ENCODE assay signal across 8 cellular contexts in the genomic region with DNA sequence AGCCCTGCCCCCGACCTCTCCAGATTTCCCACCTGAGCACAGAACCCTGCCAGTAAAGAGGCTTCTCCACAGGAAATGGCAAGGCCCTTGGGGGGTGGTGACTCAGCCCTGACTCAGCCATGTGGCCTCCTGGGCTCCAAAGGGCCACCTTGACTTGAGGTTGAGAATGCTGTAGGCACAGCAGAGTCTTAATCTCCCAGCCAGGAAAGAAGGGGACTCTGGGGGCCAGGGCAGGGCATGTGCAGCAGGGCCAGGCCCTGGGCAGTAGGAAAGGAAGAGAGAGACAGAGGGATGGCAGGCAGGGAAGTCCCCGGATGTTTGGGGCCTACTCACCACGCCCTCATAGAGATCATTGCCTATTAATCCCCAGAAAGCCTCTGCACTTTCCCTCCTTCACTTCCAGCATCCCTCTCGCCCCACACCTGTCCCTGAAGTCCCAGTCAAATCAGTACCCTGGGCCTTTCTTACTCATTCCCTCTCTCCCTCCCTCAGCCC. TPM values are rescaled to one million over a fixed set of nuclear protein-coding genes. Genes with fewer than 3 reads are reported as not detected.
DNase-seq lines count a peak whose midpoint lies in the region; ATAC-seq and TF ChIP-seq lines count a peak whose summit lies in the region.

No MANE protein-coding gene starts in this region.

- intact Hi-C loops in prostate gland (cut with DNase I): no loop called here

- H3K9me3 ChIP-seq in prostate gland: no peaks in the 10 kb centered on the region

- ATAC-seq in activated naive CD8-positive, alpha-beta T cell treated with anti-CD3 and anti-CD28 coated beads, Interleukin-2, amount 50 U/mL, for 24 hours: peak; percentile 88
- ATAC-seq in HG02973 (IDR thresholded peaks at IDR 0.05; ENCODE audit: unreplicated experiment): no peak
- no peak for ATAC-seq in HG03108 (IDR thresholded peaks at IDR 0.05; ENCODE audit: unreplicated experiment)
- no peak for ATAC-seq in GM18519 (IDR thresholded peaks at IDR 0.05; ENCODE audit: low FRiP score, unreplicated experiment)

- H3K4me1 ChIP-seq in prostate gland (replicated peaks): peaks cover 10% of the 10 kb centered on the region

- H3K27ac Mint-ChIP-seq in activated naive CD8-positive, alpha-beta T cell treated with anti-CD3 and anti-CD28 coated beads, Interleukin-2, amount 50 U/mL, for 24 hours: peak overlapping the region; percentile 86

- TF ChIP-seq POLR2A in prostate gland (IDR thresholded peaks at IDR 0.05): no peak

- peak overlapping the region; percentile 89 to 93 for H3K27ac ChIP-seq in prostate gland

- peak overlapping the region; percentile 21 for H3K4me3 Mint-ChIP-seq in activated naive CD8-positive, alpha-beta T cell treated with anti-CD3 and anti-CD28 coated beads, Interleukin-2, amount 50 U/mL, for 24 hours

- peaks cover 12% of the 10 kb centered on the region for H3K27me3 Mint-ChIP-seq in activated naive CD8-positive, alpha-beta T cell treated with anti-CD3 and anti-CD28 coated beads, Interleukin-2, amount 50 U/mL, for 24 hours

- 49% methylated on average over 4 of the region's 4 CpGs for WGBS in prostate gland

- H3K9me3 Mint-ChIP-seq in activated naive CD8-positive, alpha-beta T cell treated with anti-CD3 and anti-CD28 coated beads, Interleukin-2, amount 50 U/mL, for 24 hours: no peaks in the 10 kb centered on the region

- H3K4me3 ChIP-seq in GM12865 (ENCODE audit: low read depth, low read length) (no peak overlapping the region), prostate gland (no peak overlapping the region)

- TF ChIP-seq CTCF in GM12865 (IDR thresholded peaks at IDR 0.05; ENCODE audit: insufficient read depth, low read depth, low read length, missing control alignments) (no peak), prostate gland (IDR thresholded peaks at IDR 0.05) (no peak)

- H3K36me3 Mint-ChIP-seq in activated naive CD8-positive, alpha-beta T cell treated with anti-CD3 and anti-CD28 coated beads, Interleukin-2, amount 50 U/mL, for 24 hours (ENCODE audit: low read depth): no peaks in the 10 kb centered on the region

- H3K36me3 ChIP-seq in prostate gland: no peaks in the 10 kb centered on the region

- peaks cover 44% of the 10 kb centered on the region for H3K4me1 Mint-ChIP-seq in activated naive CD8-positive, alpha-beta T cell treated with anti-CD3 and anti-CD28 coated beads, Interleukin-2, amount 50 U/mL, for 24 hours

- DNase-seq in GM12865 (ENCODE audit: low read depth) (peak; percentile 47), RPMI7951 (ENCODE audit: low read depth) (peak; percentile 97), prostate gland (ENCODE audit: low spot score) (no peak), T-helper 9 cell (no peak)
- peak; percentile 84 for DNase-seq in activated naive CD8-positive, alpha-beta T cell treated with anti-CD3 and anti-CD28 coated beads, Interleukin-2, amount 50 U/mL, for 24 hours

- H3K27me3 ChIP-seq in prostate gland (replicated peaks; ENCODE audit: insufficient read depth): no peaks in the 10 kb centered on the region

RNA-seq across cellular contexts. Expression of gene ITGA3, which starts 4.8 kb away (rescaled TPM):
- total RNA-seq in RPMI7951 (2014; rRNA removed; shearing (Covaris generic)): 213 and 279 TPM in 2 replicates
- 10 to 100 TPM; 67.0 to 71.3 TPM for total RNA-seq in prostate gland

RNA-seq across cellular contexts. Expression of gene PDK2, which starts 44.0 kb away (rescaled TPM):
- 13.9 and 19.2 TPM in 2 replicates for total RNA-seq in RPMI7951 (2014; rRNA removed; shearing (Covaris generic))
- 10 to 100 TPM; 47.1 to 79.5 TPM for total RNA-seq in prostate gland

RNA-seq across cellular contexts. Expression of gene DLX3, which starts 56.1 kb away (rescaled TPM):
- total RNA-seq in RPMI7951 (2014; rRNA removed; shearing (Covaris generic)): not detected in 2 replicates
- total RNA-seq in prostate gland: under 1 TPM; 0.36 to 0.68 TPM

Comparison
In these comparisons a context has a peak if more than half of its experiments do, and no peak if none do; other contexts are left out.
1. DNase-seq: peak in GM12865 (single experiment), RPMI7951 (single experiment) and activated naive CD8-positive, alpha-beta T cell treated with anti-CD3 and anti-CD28 coated beads, Interleukin-2, amount 50 U/mL, for 24 hours (single experiment); none in prostate gland (single experiment) and T-helper 9 cell (single experiment).